ENCODE assay signal across 9 cellular contexts in genomic region chr10:100621360-100622205, GRCh38.
A peak's percentile ranks its signal among the peaks of the same experiment; 100 is the strongest.
DNase-seq lines count a peak whose midpoint lies in the region; ATAC-seq and TF ChIP-seq lines count a peak whose summit lies in the region.
"Had no signal": no experiment of that assay in that cellular context is flagged by ENCODE, and none has a peak within 500 bp of the region (broad histone marks: within the 10 kb centered on the region; RNA-seq: fewer than 3 reads in every experiment).

No MANE protein-coding gene starts in this region.

- TF ChIP-seq CTCF in cardiac fibroblast (IDR thresholded peaks at IDR 0.05; ENCODE audit: low read depth, low read length): no peak

- H3K4me3 ChIP-seq in Jurkat, Clone E6-1 (ENCODE audit: low read length): no peak overlapping the region
- no peak overlapping the region for H3K4me3 ChIP-seq in cardiac fibroblast (replicated peaks in 1 of 2; ENCODE audit: low read depth in 2 of 2, low read length in 2 of 2)

- peak; percentile 14 for DNase-seq in Jurkat, Clone E6-1 (ENCODE audit: low read depth, low spot score)
- peak; percentile 43 for DNase-seq in activated CD4-positive, alpha-beta T cell treated with anti-CD3 and anti-CD28 coated beads for 48 hours
- peak; percentile 6 to 29 for DNase-seq in cardiac fibroblast (ENCODE audit: low read depth in 2 of 2)
- peak; percentile 22 for DNase-seq in stimulated activated CD4-positive, alpha-beta T cell treated with anti-CD3 and anti-CD28 coated beads, Interleukin-4, amount 100 ng/mL, for 1 hour
- DNase-seq in erythroblast (lab: John Stamatoyannopoulos, UW): no peak
- DNase-seq: kidney glomerular epithelial cell had no signal

- ATAC-seq in GM18858 (IDR thresholded peaks at IDR 0.05; ENCODE audit: unreplicated experiment): no peak
- no peak for ATAC-seq in GM18861 (IDR thresholded peaks at IDR 0.05; ENCODE audit: unreplicated experiment)
- ATAC-seq: HCT116 had no signal

- no peak for TF ChIP-seq POLR2A in erythroblast (IDR thresholded peaks at IDR 0.05; ENCODE audit: low read length)

Comparison
In these comparisons a context has a peak if more than half of its experiments do, and no peak if none do; other contexts are left out.
1. DNase-seq: peak in Jurkat, Clone E6-1 (single experiment), activated CD4-positive, alpha-beta T cell treated with anti-CD3 and anti-CD28 coated beads for 48 hours (single experiment), cardiac fibroblast (2 of 2) and stimulated activated CD4-positive, alpha-beta T cell treated with anti-CD3 and anti-CD28 coated beads, Interleukin-4, amount 100 ng/mL, for 1 hour (single experiment); none in erythroblast (0 of 2).